ENCODE assay signal across 8 cellular contexts in genomic region chr15:89358755-89359439, GRCh38. TPM values are rescaled to one million over a fixed set of nuclear protein-coding genes. Genes with fewer than 3 reads are reported as not detected.
DNase-seq lines count a peak whose midpoint lies in the region; ATAC-seq and TF ChIP-seq lines count a peak whose summit lies in the region.

No MANE protein-coding gene starts in this region.

- H3K27ac Mint-ChIP-seq in CD4-positive, alpha-beta T cell = no peak overlapping the region
- no peak overlapping the region for H3K27ac Mint-ChIP-seq in activated CD8-positive, alpha-beta T cell treated with anti-CD3 and anti-CD28 coated beads, Interleukin-2, amount 10 ng/mL, durations not matched to agents 7 days and 5 days
- H3K27ac Mint-ChIP-seq in memory B cell = no peak overlapping the region

- H3K27me3 ChIP-seq in CD4-positive, alpha-beta T cell (ENCODE audit: control insufficient read depth, insufficient read depth, low read length) = peaks cover 92% of the 10 kb centered on the region

- peak; percentile 99 for TF ChIP-seq CTCF in CD4-positive, alpha-beta T cell (IDR thresholded peaks at IDR 0.05)

- H3K4me1 Mint-ChIP-seq in CD4-positive, alpha-beta T cell (ENCODE audit: low read depth) = peaks cover 8% of the 10 kb centered on the region
- H3K4me1 Mint-ChIP-seq in activated CD8-positive, alpha-beta T cell treated with anti-CD3 and anti-CD28 coated beads, Interleukin-2, amount 10 ng/mL, durations not matched to agents 7 days and 5 days (ENCODE audit: low read depth) = peaks cover 12% of the 10 kb centered on the region
- peaks cover 6% of the 10 kb centered on the region for H3K4me1 Mint-ChIP-seq in memory B cell

- peak overlapping the region; percentile 80 for H3K4me3 Mint-ChIP-seq in CD4-positive, alpha-beta T cell
- peak overlapping the region; percentile 80 for H3K4me3 Mint-ChIP-seq in activated CD8-positive, alpha-beta T cell treated with anti-CD3 and anti-CD28 coated beads, Interleukin-2, amount 10 ng/mL, durations not matched to agents 7 days and 5 days
- peak overlapping the region; percentile 85 for H3K4me3 Mint-ChIP-seq in memory B cell

- H3K9me3 Mint-ChIP-seq in CD4-positive, alpha-beta T cell = no peaks in the 10 kb centered on the region
- no peaks in the 10 kb centered on the region for H3K9me3 Mint-ChIP-seq in activated CD8-positive, alpha-beta T cell treated with anti-CD3 and anti-CD28 coated beads, Interleukin-2, amount 10 ng/mL, durations not matched to agents 7 days and 5 days (ENCODE audit: insufficient read depth)
- H3K9me3 Mint-ChIP-seq in memory B cell = no peaks in the 10 kb centered on the region

- no peak overlapping the region for H3K27ac ChIP-seq in CD4-positive, alpha-beta T cell (ENCODE audit: low read depth, low read length)

- H3K27me3 Mint-ChIP-seq in CD4-positive, alpha-beta T cell = peaks cover 83% of the 10 kb centered on the region
- peaks cover 70% of the 10 kb centered on the region for H3K27me3 Mint-ChIP-seq in activated CD8-positive, alpha-beta T cell treated with anti-CD3 and anti-CD28 coated beads, Interleukin-2, amount 10 ng/mL, durations not matched to agents 7 days and 5 days (ENCODE audit: low read depth)
- H3K27me3 Mint-ChIP-seq in memory B cell = peaks cover 40% of the 10 kb centered on the region

- DNase-seq in CD4-positive, alpha-beta T cell = peak; percentile 58 to 87 (median 76)
- DNase-seq in NCI-H774 (lab: John Stamatoyannopoulos, UW) = peak; percentile 68
- peak; percentile 87 for DNase-seq in activated CD8-positive, alpha-beta T cell treated with anti-CD3 and anti-CD28 coated beads, Interleukin-2, amount 10 ng/mL, durations not matched to agents 7 days and 5 days
- peak; percentile 72 for DNase-seq in effector CD4-positive, alpha-beta T cell
- DNase-seq in memory B cell (ENCODE audit: low spot score in 2 of 2) = peak; percentile 87 to 94
- peak; percentile 69 for DNase-seq in stimulated activated CD8-positive, alpha-beta memory T cell treated with anti-CD3 and anti-CD28 coated beads, Interleukin-15, amount 100 ng/mL, for 1 hour (ENCODE audit: low read depth)

- H3K9me3 ChIP-seq in CD4-positive, alpha-beta T cell (ENCODE audit: control insufficient read depth, low read length) = no peaks in the 10 kb centered on the region

- no peaks in the 10 kb centered on the region for H3K36me3 Mint-ChIP-seq in CD4-positive, alpha-beta T cell (ENCODE audit: low read depth)
- no peaks in the 10 kb centered on the region for H3K36me3 Mint-ChIP-seq in activated CD8-positive, alpha-beta T cell treated with anti-CD3 and anti-CD28 coated beads, Interleukin-2, amount 10 ng/mL, durations not matched to agents 7 days and 5 days (ENCODE audit: low read depth)
- no peaks in the 10 kb centered on the region for H3K36me3 Mint-ChIP-seq in memory B cell

- intact Hi-C loops in CD4-positive, alpha-beta T cell (cut with DNase I, micrococcal nuclease) = loop anchor here (1.0 to 5.0 kb wide), 4 partner anchors 22 to 198 kb away; no protein-coding TSS in a partner anchor

- CTCF ChIA-PET in CD4-positive, alpha-beta T cell (lab: Charles Lee) = interaction anchor here (0.7 to 4.6 kb wide), 33 partner anchors 10 to 454 kb away, joined by 3 to 35 read pairs (median 5); partner anchors contain the start of genes FANCI and POLG
- CTCF ChIA-PET in activated CD8-positive, alpha-beta T cell treated with anti-CD3 and anti-CD28 coated beads, Interleukin-2, amount 10 ng/mL, durations not matched to agents 7 days and 5 days (lab: Charles Lee) = interaction anchor here (0.7 to 10.0 kb wide), 51 partner anchors 8 to 341 kb away, joined by 3 to 163 read pairs (median 5); partner anchors contain the start of gene POLG

- POLR2A ChIA-PET in CD4-positive, alpha-beta T cell (lab: Charles Lee) = interaction anchor here (0.6 to 1.5 kb wide), 5 partner anchors 10 to 72 kb away, joined by 3 to 9 read pairs (median 3); partner anchors contain the start of gene POLG
- POLR2A ChIA-PET in activated CD8-positive, alpha-beta T cell treated with anti-CD3 and anti-CD28 coated beads, Interleukin-2, amount 10 ng/mL, durations not matched to agents 7 days and 5 days (lab: Charles Lee) = interaction anchor here (0.7 to 0.8 kb wide), 2 partner anchors 19 to 24 kb away, joined by 3 read pairs; no protein-coding TSS in a partner anchor

- peak; percentile 89 for ATAC-seq in CD4-positive, alpha-beta T cell (ENCODE audit: poor library complexity)
- peak; percentile 90 for ATAC-seq in GM19395 (IDR thresholded peaks at IDR 0.05; ENCODE audit: unreplicated experiment)
- peak; percentile 71 for ATAC-seq in HG03469 (IDR thresholded peaks at IDR 0.05; ENCODE audit: unreplicated experiment)
- ATAC-seq in activated CD8-positive, alpha-beta T cell treated with anti-CD3 and anti-CD28 coated beads, Interleukin-2, amount 10 ng/mL, durations not matched to agents 7 days and 5 days = peak; percentile 94
- peak; percentile 87 for ATAC-seq in memory B cell (ENCODE audit: low read depth)

RNA-seq across cellular contexts. Expression of gene POLG, which starts 24.3 kb away (rescaled TPM):
- 100 to 1,000 TPM; 139 to 140 TPM for total RNA-seq in CD4-positive, alpha-beta T cell
- 100 to 1,000 TPM; 121 to 128 TPM for total RNA-seq in activated CD8-positive, alpha-beta T cell treated with anti-CD3 and anti-CD28 coated beads, Interleukin-2, amount 10 ng/mL, durations not matched to agents 7 days and 5 days
